9 cellular contexts compared by ENCODE assay signal in the genomic region with DNA sequence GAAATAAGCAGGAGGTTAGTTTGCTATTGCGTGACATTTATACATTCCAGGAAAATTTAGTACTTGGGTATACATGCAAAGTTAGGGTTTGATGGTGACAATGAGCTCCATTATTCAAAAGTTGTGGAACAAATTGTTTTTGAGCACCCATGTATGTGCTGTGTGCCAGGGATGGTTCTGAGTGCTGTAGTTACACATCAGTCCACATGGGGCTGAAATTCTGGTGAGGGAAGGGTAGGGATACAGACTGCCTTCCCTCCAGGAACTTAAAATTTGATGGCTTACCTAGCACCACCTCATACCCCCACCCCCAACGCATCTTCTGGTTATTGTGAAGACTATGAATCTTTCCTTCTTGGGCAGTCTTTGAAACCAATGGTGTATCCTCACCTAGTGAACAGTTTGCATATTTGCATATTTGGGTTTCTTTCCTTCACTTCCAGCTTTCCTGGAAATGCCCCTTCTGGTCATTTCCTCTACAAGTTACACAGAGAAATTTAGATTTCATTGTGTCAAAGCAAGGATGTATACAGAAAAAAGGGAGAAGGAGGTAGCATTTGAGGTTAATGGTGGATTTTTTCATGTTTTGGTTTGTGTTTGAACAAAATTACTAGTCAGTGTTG.
A peak's percentile ranks its signal among the peaks of the same experiment; 100 is the strongest.
DNase-seq lines count a peak whose midpoint lies in the region; ATAC-seq and TF ChIP-seq lines count a peak whose summit lies in the region.
"Had no signal": no experiment of that assay in that cellular context is flagged by ENCODE, and none has a peak within 500 bp of the region (broad histone marks: within the 10 kb centered on the region; RNA-seq: fewer than 3 reads in every experiment).

No MANE protein-coding gene starts in this region.

- peaks cover 7 to 15% of the 10 kb centered on the region in 2 donors for H3K4me1 ChIP-seq in duodenal mucosa (ENCODE audit: control insufficient read depth in 1 of 2, insufficient read depth in 2 of 2, low read length in 2 of 2)

- no peaks in the 10 kb centered on the region for H3K36me3 Mint-ChIP-seq in progenitor cell of endocrine pancreas (ENCODE audit: insufficient read depth)
- H3K36me3 Mint-ChIP-seq in activated CD8-positive, alpha-beta T cell treated with anti-CD3 and anti-CD28 coated beads, Interleukin-2, amount 10 ng/mL, durations not matched to agents 7 days and 5 days (ENCODE audit: low read depth), result no peaks in the 10 kb centered on the region
- H3K36me3 Mint-ChIP-seq in activated T-helper 1 cell treated with anti-CD3 and anti-CD28 coated beads, Interleukin-12 subunit alpha, Interleukin-12 subunit beta, Interleukin-2, Interleukin-4 antibody, amounts not matched to agents 30 ng/mL and 10 ng/mL and 1 ng/mL, durations not matched to agents 14 hours and 24 hours and 36 hours (ENCODE audit: low read depth), result no peaks in the 10 kb centered on the region

- peaks cover 46% of the 10 kb centered on the region for H3K27me3 Mint-ChIP-seq in progenitor cell of endocrine pancreas
- H3K27me3 Mint-ChIP-seq in activated CD8-positive, alpha-beta T cell treated with anti-CD3 and anti-CD28 coated beads, Interleukin-2, amount 10 ng/mL, durations not matched to agents 7 days and 5 days (ENCODE audit: low read depth), result peaks cover 43% of the 10 kb centered on the region
- H3K27me3 Mint-ChIP-seq in activated T-helper 1 cell treated with anti-CD3 and anti-CD28 coated beads, Interleukin-12 subunit alpha, Interleukin-12 subunit beta, Interleukin-2, Interleukin-4 antibody, amounts not matched to agents 30 ng/mL and 10 ng/mL and 1 ng/mL, durations not matched to agents 14 hours and 24 hours and 36 hours (ENCODE audit: insufficient read depth), result peaks cover 61% of the 10 kb centered on the region

- peak overlapping the region; percentile 11 for H3K27ac ChIP-seq in duodenal mucosa (ENCODE audit: low read depth, low read length)

- no peaks in the 10 kb centered on the region for H3K9me3 ChIP-seq in duodenal mucosa (ENCODE audit: control insufficient read depth in 1 of 2, low read length in 2 of 2)

- H3K4me3 ChIP-seq in GM06990 (replicated peaks; ENCODE audit: low read depth, low read length) (no peak overlapping the region), duodenal mucosa (ENCODE audit: low read depth in 1 of 2, low read length in 2 of 2) (no peak overlapping the region)

- no peak overlapping the region for H3K27ac Mint-ChIP-seq in progenitor cell of endocrine pancreas
- no peak overlapping the region for H3K27ac Mint-ChIP-seq in activated CD8-positive, alpha-beta T cell treated with anti-CD3 and anti-CD28 coated beads, Interleukin-2, amount 10 ng/mL, durations not matched to agents 7 days and 5 days
- no peak overlapping the region for H3K27ac Mint-ChIP-seq in activated T-helper 1 cell treated with anti-CD3 and anti-CD28 coated beads, Interleukin-12 subunit alpha, Interleukin-12 subunit beta, Interleukin-2, Interleukin-4 antibody, amounts not matched to agents 30 ng/mL and 10 ng/mL and 1 ng/mL, durations not matched to agents 14 hours and 24 hours and 36 hours
- H3K27ac Mint-ChIP-seq: T-helper 1 cell treated with Interleukin-12 subunit alpha and Interleukin-12 subunit beta and Interleukin-4 antibody, amounts not matched to agents 30 μg/mL and 1 μg/mL, for 36 hours had no signal

- no peak overlapping the region for H3K4me3 Mint-ChIP-seq in progenitor cell of endocrine pancreas (ENCODE audit: low read depth)
- H3K4me3 Mint-ChIP-seq in activated CD8-positive, alpha-beta T cell treated with anti-CD3 and anti-CD28 coated beads, Interleukin-2, amount 10 ng/mL, durations not matched to agents 7 days and 5 days, result no peak overlapping the region
- no peak overlapping the region for H3K4me3 Mint-ChIP-seq in activated T-helper 1 cell treated with anti-CD3 and anti-CD28 coated beads, Interleukin-12 subunit alpha, Interleukin-12 subunit beta, Interleukin-2, Interleukin-4 antibody, amounts not matched to agents 30 ng/mL and 10 ng/mL and 1 ng/mL, durations not matched to agents 14 hours and 24 hours and 36 hours
- H3K4me3 Mint-ChIP-seq: T-helper 1 cell treated with Interleukin-12 subunit alpha and Interleukin-12 subunit beta and Interleukin-4 antibody, amounts not matched to agents 30 μg/mL and 1 μg/mL, for 36 hours had no signal

- no peak overlapping the region for H3K9ac ChIP-seq in duodenal mucosa (ENCODE audit: low read depth in 1 of 2, low read length in 2 of 2)

- intact Hi-C loops in activated T-helper 1 cell treated with anti-CD3 and anti-CD28 coated beads, Interleukin-12 subunit alpha, Interleukin-12 subunit beta, Interleukin-2, Interleukin-4 antibody, amounts not matched to agents 30 ng/mL and 10 ng/mL and 1 ng/mL, durations not matched to agents 14 hours and 24 hours and 36 hours (cut with micrococcal nuclease), result loop anchor here (10.0 kb wide), 1 partner anchor 1662 kb away; the partner anchor contains the start of gene SHOX2

- no peaks in the 10 kb centered on the region for H3K9me3 Mint-ChIP-seq in progenitor cell of endocrine pancreas (ENCODE audit: low read depth)
- H3K9me3 Mint-ChIP-seq in activated CD8-positive, alpha-beta T cell treated with anti-CD3 and anti-CD28 coated beads, Interleukin-2, amount 10 ng/mL, durations not matched to agents 7 days and 5 days (ENCODE audit: insufficient read depth), result no peaks in the 10 kb centered on the region
- no peaks in the 10 kb centered on the region for H3K9me3 Mint-ChIP-seq in activated T-helper 1 cell treated with anti-CD3 and anti-CD28 coated beads, Interleukin-12 subunit alpha, Interleukin-12 subunit beta, Interleukin-2, Interleukin-4 antibody, amounts not matched to agents 30 ng/mL and 10 ng/mL and 1 ng/mL, durations not matched to agents 14 hours and 24 hours and 36 hours
- H3K9me3 Mint-ChIP-seq: T-helper 1 cell treated with Interleukin-12 subunit alpha and Interleukin-12 subunit beta and Interleukin-4 antibody, amounts not matched to agents 30 μg/mL and 1 μg/mL, for 36 hours had no signal

- H3K27me3 ChIP-seq in GM06990 (replicated peaks; ENCODE audit: control insufficient read depth, insufficient read depth, low read length) (peaks cover 5% of the 10 kb centered on the region), duodenal mucosa (ENCODE audit: control insufficient read depth in 1 of 2, insufficient read depth in 2 of 2, low read length in 2 of 2) (peaks cover 24 to 25% of the 10 kb centered on the region in 2 donors)

- H3K36me3 ChIP-seq in GM06990 (ENCODE audit: control insufficient read depth, insufficient read depth, low read length), result no peaks in the 10 kb centered on the region
- H3K36me3 ChIP-seq in duodenal mucosa (ENCODE audit: control insufficient read depth in 1 of 2, insufficient read depth in 2 of 2, low read length in 2 of 2), result no peaks in the 10 kb centered on the region

- ATAC-seq in activated CD8-positive, alpha-beta T cell treated with anti-CD3 and anti-CD28 coated beads, Interleukin-2, amount 10 ng/mL, durations not matched to agents 7 days and 5 days, result no peak

- POLR2A ChIA-PET in activated CD8-positive, alpha-beta T cell treated with anti-CD3 and anti-CD28 coated beads, Interleukin-2, amount 10 ng/mL, durations not matched to agents 7 days and 5 days (lab: Charles Lee), result no interaction called here

- CTCF ChIA-PET in activated CD8-positive, alpha-beta T cell treated with anti-CD3 and anti-CD28 coated beads, Interleukin-2, amount 10 ng/mL, durations not matched to agents 7 days and 5 days (lab: Charles Lee), result no interaction called here

- peaks cover 10% of the 10 kb centered on the region for H3K4me1 Mint-ChIP-seq in progenitor cell of endocrine pancreas (ENCODE audit: low read depth)
- H3K4me1 Mint-ChIP-seq in activated CD8-positive, alpha-beta T cell treated with anti-CD3 and anti-CD28 coated beads, Interleukin-2, amount 10 ng/mL, durations not matched to agents 7 days and 5 days (ENCODE audit: low read depth), result peaks cover 14% of the 10 kb centered on the region
- peaks cover 10% of the 10 kb centered on the region for H3K4me1 Mint-ChIP-seq in activated T-helper 1 cell treated with anti-CD3 and anti-CD28 coated beads, Interleukin-12 subunit alpha, Interleukin-12 subunit beta, Interleukin-2, Interleukin-4 antibody, amounts not matched to agents 30 ng/mL and 10 ng/mL and 1 ng/mL, durations not matched to agents 14 hours and 24 hours and 36 hours (ENCODE audit: low read depth)

- peak; percentile 21 for TF ChIP-seq CTCF in GM06990 (IDR thresholded peaks at IDR 0.05; ENCODE audit: insufficient read depth, low read length, poor library complexity, severe bottlenecking)
- TF ChIP-seq CTCF in progenitor cell of endocrine pancreas (IDR thresholded peaks at IDR 0.05; ENCODE audit: unreplicated experiment), result peak; percentile 55

- no peak for DNase-seq in GM06990 (ENCODE audit: extremely low read depth, insufficient read length)
- DNase-seq in NCI-H2107 (lab: John Stamatoyannopoulos, UW), result peak; percentile 40
- DNase-seq in progenitor cell of endocrine pancreas (ENCODE audit: low spot score, unreplicated experiment), result no peak
- no peak for DNase-seq in HPDE6-E6E7 (ENCODE audit: extremely low spot score)
- DNase-seq in activated CD8-positive, alpha-beta T cell treated with anti-CD3 and anti-CD28 coated beads, Interleukin-2, amount 10 ng/mL, durations not matched to agents 7 days and 5 days, result no peak
- no peak for DNase-seq in activated CD4-positive, CD25-positive, alpha-beta regulatory T cell (lab: John Stamatoyannopoulos, UW)
- no peak for DNase-seq in activated T-helper 1 cell treated with anti-CD3 and anti-CD28 coated beads, Interleukin-12 subunit alpha, Interleukin-12 subunit beta, Interleukin-2, Interleukin-4 antibody, amounts not matched to agents 30 ng/mL and 10 ng/mL and 1 ng/mL, durations not matched to agents 14 hours and 24 hours and 36 hours (ENCODE audit: low spot score)
